ENCODE assay signal across 1 cellular context in genomic region chr9:98365227-98365669, GRCh38.
TF ChIP-seq lines count a peak whose summit lies in the region.

No MANE protein-coding gene starts in this region.

TF ChIP-seq in K562, 482 proteins besides CTCF, POLR2A, EP300 and RAD21 (continued from another document and continues in another):
- TF ChIP-seq ZEB2 (IDR thresholded peaks at IDR 0.05), result peak; percentile 46; the same call in 1 of the 2 replicates
- peak; percentile 98 for TF ChIP-seq CBX1 (IDR thresholded peaks at IDR 0.05; ENCODE audit: low read depth)
- peak; percentile 58; the same call in 1 of the 2 replicates for TF ChIP-seq BCOR (IDR thresholded peaks at IDR 0.05)
- peak; percentile 24 to 66; a peak in 3 of 4 replicates for TF ChIP-seq TRIM24 (IDR thresholded peaks at IDR 0.05)
- TF ChIP-seq ETV6 (IDR thresholded peaks at IDR 0.05; ENCODE audit: borderline replicate concordance in 1 of 2, low read depth in 2 of 2, low read length in 1 of 2), result no peak
- TF ChIP-seq ETV6 (CRISPR knock-in tag; IDR thresholded peaks at IDR 0.05; ENCODE audit: borderline replicate concordance), result no peak
- no peak for TF ChIP-seq TGIF2 (CRISPR knock-in tag; IDR thresholded peaks at IDR 0.05)
- no peak for TF ChIP-seq NFATC3 (IDR thresholded peaks at IDR 0.05)
- TF ChIP-seq ZNF445 (CRISPR knock-in tag; IDR thresholded peaks at IDR 0.05; ENCODE audit: low read depth), result no peak
- no peak for TF ChIP-seq RBM17 (IDR thresholded peaks at IDR 0.05; ENCODE audit: borderline replicate concordance, low read depth, low read length)
- peak; percentile 73 for TF ChIP-seq GTF3C2 (IDR thresholded peaks at IDR 0.05; ENCODE audit: borderline replicate concordance, extremely low read depth, insufficient read length)
- TF ChIP-seq CTBP1 (IDR thresholded peaks at IDR 0.05; ENCODE audit: borderline replicate concordance), result 0 out of 2 replicates have a peak, but pooled peaks have one; percentile 14
- TF ChIP-seq KLF16 (IDR thresholded peaks at IDR 0.05), result peak; percentile 44; the same call in 1 of the 2 replicates
- peak; percentile 100 for TF ChIP-seq ZNF764 (CRISPR knock-in tag; IDR thresholded peaks at IDR 0.05; ENCODE audit: low read depth)
- no peak for TF ChIP-seq TARDBP (IDR thresholded peaks at IDR 0.05)
- no peak for TF ChIP-seq MTF1 (CRISPR knock-in tag; IDR thresholded peaks at IDR 0.05; ENCODE audit: borderline replicate concordance)
- TF ChIP-seq FOXA3 (CRISPR knock-in tag; conservative IDR thresholded peaks at IDR 0.05 in 1 of 2, IDR thresholded peaks at IDR 0.05 in 1 of 2), result no peak
- peak in 1 of 2 experiments; percentile 50; a peak in 1 of 4 replicates for TF ChIP-seq FOXK2 (conservative IDR thresholded peaks at IDR 0.05 in 1 of 2, IDR thresholded peaks at IDR 0.05 in 1 of 2; ENCODE audit: low read depth in 2 of 2)
- TF ChIP-seq UBTF (IDR thresholded peaks at IDR 0.05; ENCODE audit: borderline replicate concordance in 1 of 2, low read depth in 2 of 2, low read length in 2 of 2), result no peak
- TF ChIP-seq CBX3 (IDR thresholded peaks at IDR 0.05; ENCODE audit: borderline replicate concordance in 1 of 2, low read length in 2 of 2), result peak in 1 of 2 experiments; percentile 100; a peak in 2 of 3 replicates
- no peak for TF ChIP-seq TFAM (CRISPR knock-in tag; conservative IDR thresholded peaks at IDR 0.05)
- peak; percentile 33; the same call in 1 of the 2 replicates for TF ChIP-seq ZNF592 (IDR thresholded peaks at IDR 0.05)
- TF ChIP-seq ZNF280A (IDR thresholded peaks at IDR 0.05; ENCODE audit: low read depth, partially characterized antibody), result peak; percentile 90
- TF ChIP-seq ZNF263 (CRISPR knock-in tag; IDR thresholded peaks at IDR 0.05; ENCODE audit: borderline replicate concordance), result no peak
- no peak for TF ChIP-seq ATF3 (IDR thresholded peaks at IDR 0.05)
- no peak for TF ChIP-seq ATF3 (CRISPR knock-in tag; conservative IDR thresholded peaks at IDR 0.05)
- peak in 1 of 2 experiments; percentile 46; a peak in 1 of 4 replicates for TF ChIP-seq ARNT (IDR thresholded peaks at IDR 0.05)
- TF ChIP-seq ZNF780A (CRISPR knock-in tag; IDR thresholded peaks at IDR 0.05), result no peak
- TF ChIP-seq EHMT2 (IDR thresholded peaks at IDR 0.05), result peak; percentile 55; the same call in 1 of the 2 replicates
- TF ChIP-seq ATF1 (CRISPR knock-in tag; IDR thresholded peaks at IDR 0.05), result no peak
- 0 out of 2 replicates have a peak, but pooled peaks have one; percentile 14 for TF ChIP-seq ATF1 (tag; IDR thresholded peaks at IDR 0.05)
- TF ChIP-seq SMARCA4 (IDR thresholded peaks at IDR 0.05), result no peak
- no peak for TF ChIP-seq JUND (IDR thresholded peaks at IDR 0.05; ENCODE audit: borderline replicate concordance, low read depth, low read length)
- TF ChIP-seq JUND (tag; IDR thresholded peaks at IDR 0.05; ENCODE audit: borderline replicate concordance, low read depth, low read length), result peak; percentile 37; the same call in 1 of the 3 replicates
- no peak for TF ChIP-seq GABPB2 (CRISPR knock-in tag; conservative IDR thresholded peaks at IDR 0.05)
- TF ChIP-seq ETS1 (conservative IDR thresholded peaks at IDR 0.05; ENCODE audit: control insufficient read depth, low read depth, low read length), result no peak
- TF ChIP-seq ZNF589 (CRISPR knock-in tag; IDR thresholded peaks at IDR 0.05; ENCODE audit: low read depth), result no peak
- TF ChIP-seq ZNF436 (CRISPR knock-in tag; IDR thresholded peaks at IDR 0.05), result no peak
- no peak for TF ChIP-seq SAFB2 (IDR thresholded peaks at IDR 0.05; ENCODE audit: borderline replicate concordance, low read depth, low read length, severe bottlenecking)
- peak; percentile 70; the same call in 1 of the 2 replicates for TF ChIP-seq CHAMP1 (IDR thresholded peaks at IDR 0.05)
- no peak for TF ChIP-seq MTA2 (IDR thresholded peaks at IDR 0.05; ENCODE audit: low read depth)
